ENCODE assay signal across 8 cellular contexts in the genomic region with DNA sequence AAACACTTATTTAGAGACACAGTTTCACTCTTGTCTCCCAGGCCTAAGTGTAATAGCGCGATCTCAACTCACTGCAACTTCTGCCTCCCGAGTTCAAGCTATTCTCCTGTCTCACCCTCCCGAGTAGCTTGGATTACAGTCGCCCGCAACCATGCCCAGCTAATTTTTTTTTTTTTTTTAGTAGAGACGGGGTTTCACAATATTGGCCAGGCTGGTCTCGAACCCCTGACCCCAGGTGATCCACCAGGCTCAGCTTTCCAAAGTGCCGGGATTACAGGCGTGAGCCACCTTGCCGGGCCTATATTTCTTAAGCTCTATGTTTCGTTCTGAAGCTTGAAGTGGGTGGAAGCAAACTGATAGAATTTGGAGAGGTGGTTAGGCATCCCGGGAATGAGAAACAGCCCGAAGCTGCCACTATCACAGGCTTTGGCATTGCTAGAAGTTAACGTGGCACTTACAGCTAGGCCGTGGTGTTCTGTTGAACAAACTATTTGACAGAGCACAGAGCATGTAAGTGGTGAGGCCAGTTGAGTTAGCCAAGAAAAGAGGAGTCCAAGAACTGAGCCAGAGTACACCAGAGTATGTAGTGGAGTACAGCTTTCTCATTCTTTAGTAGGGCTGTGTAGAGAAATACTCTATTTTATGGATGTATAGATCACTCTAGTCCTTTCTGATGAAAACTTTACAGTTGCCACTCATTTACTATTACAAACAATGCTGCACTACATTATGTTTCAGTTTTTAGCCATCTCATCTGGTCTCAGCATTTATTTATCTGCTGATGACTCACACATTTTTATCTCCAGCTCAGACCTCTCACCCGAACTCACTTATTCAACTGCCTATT.
DNase-seq lines count a peak whose midpoint lies in the region; FAIRE-seq and TF ChIP-seq lines count a peak whose summit lies in the region.

No MANE protein-coding gene starts in this region.

- no peak for TF ChIP-seq CTCF in esophagus squamous epithelium (IDR thresholded peaks at IDR 0.05)
- TF ChIP-seq CTCF in osteoblast (IDR thresholded peaks at IDR 0.05; ENCODE audit: extremely low read depth, low read depth, low read length): no peak
- TF ChIP-seq CTCF in GM13977 (IDR thresholded peaks at IDR 0.05; ENCODE audit: extremely low read depth, insufficient read depth, missing control alignments): no peak

- H3K9ac ChIP-seq in SK-N-MC (ENCODE audit: insufficient read length): peak overlapping the region; percentile 67

- DNase-seq in GM19239 (ENCODE audit: insufficient read length, low spot score) (no peak), SK-N-MC (ENCODE audit: low read depth, low spot score) (no peak), esophagus squamous epithelium (lab: John Stamatoyannopoulos, UW) (no peak), osteoblast (ENCODE audit: insufficient read length, low spot score, missing footprints) (no peak), NCI-H1105 treated with DMSO at 0.1 percent for 48 hours (lab: John Stamatoyannopoulos, UW) (no peak), GM13977 (ENCODE audit: low spot score) (no peak), NCI-H524 treated with DMSO at 0.1 percent for 48 hours (lab: John Stamatoyannopoulos, UW) (no peak), NCI-H1092 (lab: John Stamatoyannopoulos, UW) (no peak)

- TF ChIP-seq POLR2A in esophagus squamous epithelium (IDR thresholded peaks at IDR 0.05): no peak

- H4K20me1 ChIP-seq in osteoblast (ENCODE audit: insufficient read depth, low read length): no peaks in the 10 kb centered on the region

- no peaks in the 10 kb centered on the region for H3K79me2 ChIP-seq in osteoblast (ENCODE audit: insufficient read depth, low read length)

- H3K27ac ChIP-seq in SK-N-MC: peak overlapping the region; percentile 76
- H3K27ac ChIP-seq in esophagus squamous epithelium: peak overlapping the region; percentile 91 to 97 (median 96)
- H3K27ac ChIP-seq in osteoblast (ENCODE audit: low read depth, low read length): peak overlapping the region; percentile 95

- intact Hi-C loops in esophagus squamous epithelium (cut with DNase I): no loop called here

- H3K36me3 ChIP-seq in SK-N-MC (ENCODE audit: insufficient read depth, low read length): no peaks in the 10 kb centered on the region
- H3K36me3 ChIP-seq in esophagus squamous epithelium: no peaks in the 10 kb centered on the region
- H3K36me3 ChIP-seq in osteoblast (ENCODE audit: insufficient read depth, low read length): no peaks in the 10 kb centered on the region

- H3K9me3 ChIP-seq in SK-N-MC (ENCODE audit: low read depth, low read length): 0 out of 2 replicates have a peak, but pooled peaks cover 3% of the 10 kb centered on the region
- H3K9me3 ChIP-seq in esophagus squamous epithelium: no peaks in the 10 kb centered on the region
- H3K9me3 ChIP-seq in osteoblast (ENCODE audit: low read depth, low read length): no peaks in the 10 kb centered on the region

- peak; percentile 35 for FAIRE-seq in GM19239 (lab: Jason Lieb, UNC)

- no peaks in the 10 kb centered on the region for H3K27me3 ChIP-seq in esophagus squamous epithelium
- no peaks in the 10 kb centered on the region for H3K27me3 ChIP-seq in osteoblast (ENCODE audit: insufficient read depth, low read length)

- in situ Hi-C loops in GM13977 (cut with MboI; ENCODE audit: low pct_unique_long_range_greater_than_20kb, low sequenced_read_pairs, unreplicated experiment): no loop called here

- H2AFZ ChIP-seq in osteoblast (ENCODE audit: low read length): peak overlapping the region; percentile 55

- H3K4me1 ChIP-seq in esophagus squamous epithelium: peaks cover 0 to 45% (median 9%) of the 10 kb centered on the region in 3 donors
- peaks cover 29% of the 10 kb centered on the region for H3K4me1 ChIP-seq in osteoblast (ENCODE audit: insufficient read depth, low read length)

- H3K4me3 ChIP-seq in SK-N-MC (peak overlapping the region; percentile 93), esophagus squamous epithelium (peak overlapping the region in 1 of 4 donors; percentile 75), osteoblast (ENCODE audit: insufficient read depth, low read length) (peak overlapping the region; percentile 82)

- H3K4me2 ChIP-seq in osteoblast (ENCODE audit: insufficient read depth, low read length): peak overlapping the region; percentile 94

- 73 to 80% methylated on average over 12 to 17 of the region's 17 CpGs for WGBS in esophagus squamous epithelium, 2 donors
